ENCODE assay signal across 1 cellular context in genomic region chr5:32714836-32715235, GRCh38.
TF ChIP-seq lines count a peak whose summit lies in the region.

No MANE protein-coding gene starts in this region.

TF ChIP-seq in IMR-90, 13 proteins besides CTCF, POLR2A, EP300 and RAD21 (continued from another document):
- TF ChIP-seq MAZ (IDR thresholded peaks at IDR 0.05; ENCODE audit: borderline replicate concordance, low read depth, low read length) (no peak), FOS (IDR thresholded peaks at IDR 0.05; ENCODE audit: low read depth, low read length) (no peak), ELK1 (IDR thresholded peaks at IDR 0.05; ENCODE audit: borderline replicate concordance, low read depth, low read length) (no peak)
